10 cellular contexts compared by ENCODE assay signal in genomic region chr9:2800385-2801179, GRCh38. TPM values are rescaled to one million over a fixed set of nuclear protein-coding genes. Genes with fewer than 3 reads are reported as not detected.
DNase-seq lines count a peak whose midpoint lies in the region; ATAC-seq and TF ChIP-seq lines count a peak whose summit lies in the region.
"Had no signal": no experiment of that assay in that cellular context is flagged by ENCODE, and none has a peak within 500 bp of the region (broad histone marks: within the 10 kb centered on the region; RNA-seq: fewer than 3 reads in every experiment).

No MANE protein-coding gene starts in this region.

- peak overlapping the region; percentile 49 to 86 (median 64); a peak in 5 of 7 replicates for H3K27ac Mint-ChIP-seq in H9
- H3K27ac Mint-ChIP-seq: IgD-negative memory B cell, natural killer cell had no signal

- H2AFZ ChIP-seq in H9 (ENCODE audit: low read length) = no peak overlapping the region
- no peak overlapping the region for H2AFZ ChIP-seq in PC-3 (ENCODE audit: low read length)
- no peak overlapping the region for H2AFZ ChIP-seq in trophoblast cell (ENCODE audit: insufficient read depth, low read length, poor library complexity)

- no peak overlapping the region for H2BK15ac ChIP-seq in H9 (ENCODE audit: low read depth, low read length)

- no peaks in the 10 kb centered on the region for H3K27me3 ChIP-seq in H9 (ENCODE audit: insufficient read depth, low read length)
- H3K27me3 ChIP-seq in PC-3 (ENCODE audit: low read length) = no peaks in the 10 kb centered on the region
- no peaks in the 10 kb centered on the region for H3K27me3 ChIP-seq in trophoblast cell (ENCODE audit: insufficient read depth, low read length)

- no peak overlapping the region for H3T11ph ChIP-seq in H9 (ENCODE audit: low read length)

- H3K4me1 Mint-ChIP-seq in H9 = peaks cover 7 to 14% of the 10 kb centered on the region in 2 experiments
- H3K4me1 Mint-ChIP-seq: natural killer cell had no signal

- H3K4me3 Mint-ChIP-seq in H9 = no peak overlapping the region
- H3K4me3 Mint-ChIP-seq: natural killer cell had no signal

- H3K79me2 ChIP-seq in H9 (ENCODE audit: insufficient read depth, low read length) (no peaks in the 10 kb centered on the region), PC-3 (ENCODE audit: low read length) (no peaks in the 10 kb centered on the region), trophoblast cell (ENCODE audit: control insufficient read depth, insufficient read depth, low read length, poor library complexity) (no peaks in the 10 kb centered on the region)

- no peak overlapping the region for H3K56ac ChIP-seq in H9 (ENCODE audit: insufficient read length, low read depth, low read length)

- H3F3A ChIP-seq in PC-3 (ENCODE audit: low read length, unreplicated experiment) = no peaks in the 10 kb centered on the region

- no peak overlapping the region for H2BK120ac ChIP-seq in H9 (ENCODE audit: low read depth, low read length, poor library complexity, severe bottlenecking)
- no peak overlapping the region for H2BK120ac ChIP-seq in trophoblast cell (ENCODE audit: insufficient read depth, low read length, poor library complexity)

- no peak overlapping the region for H3K9ac ChIP-seq in H9 (ENCODE audit: extremely low read depth, insufficient read length, low read length)
- no peak overlapping the region for H3K9ac ChIP-seq in PC-3 (ENCODE audit: low read length)
- no peak overlapping the region for H3K9ac ChIP-seq in trophoblast cell (ENCODE audit: low read length)

- H4K8ac ChIP-seq in H9 (replicated peaks; ENCODE audit: insufficient read length, low read depth, low read length) (no peak overlapping the region), trophoblast cell (ENCODE audit: low read depth, low read length) (no peak overlapping the region)

- ATAC-seq in PC-3 = no peak
- ATAC-seq in GM21526 (IDR thresholded peaks at IDR 0.05; ENCODE audit: low FRiP score, unreplicated experiment) = no peak
- ATAC-seq: natural killer cell had no signal

- H3K36me3 ChIP-seq in PC-3 (ENCODE audit: low read depth, low read length) = peaks cover 57% of the 10 kb centered on the region
- peaks cover 7 to 25% of the 10 kb centered on the region in 2 experiments for H3K36me3 ChIP-seq in trophoblast cell (ENCODE audit: control insufficient read depth in 1 of 2, insufficient read depth in 2 of 2, low read length in 2 of 2)

- no peaks in the 10 kb centered on the region for H3K27me3 Mint-ChIP-seq in H9 (ENCODE audit: low read depth)
- H3K27me3 Mint-ChIP-seq: IgD-negative memory B cell had no signal

- DNase-seq in H9 (no peak), PC-3 (no peak), fibroblast of the aortic adventitia (ENCODE audit: low read depth) (peak; percentile 69), trophoblast cell (peak; percentile 33 to 63), amniotic stem cell (lab: John Stamatoyannopoulos, UW) (no peak), T1000 (lab: John Stamatoyannopoulos, UW) (no peak)
- DNase-seq: natural killer cell, RPMI8226 had no signal

- no peak overlapping the region for H3K4me2 ChIP-seq in H9 (ENCODE audit: insufficient read depth, insufficient read length, low read length)
- H3K4me2 ChIP-seq in PC-3 (ENCODE audit: low read length) = no peak overlapping the region
- no peak overlapping the region for H3K4me2 ChIP-seq in trophoblast cell (ENCODE audit: low read length)

- no peaks in the 10 kb centered on the region; a peak in 1 of 5 replicates for H3K9me3 Mint-ChIP-seq in H9
- H3K9me3 Mint-ChIP-seq: IgD-negative memory B cell, natural killer cell had no signal

- H3K9me2 ChIP-seq in PC-3 (replicated peaks; ENCODE audit: low read length) = no peaks in the 10 kb centered on the region

- H3K4ac ChIP-seq in H9 (ENCODE audit: low read depth, low read length) (no peak overlapping the region), trophoblast cell (ENCODE audit: low read depth, low read length) (no peak overlapping the region)

- peak; percentile 57 for TF ChIP-seq CTCF in H9 (conservative IDR thresholded peaks at IDR 0.05)
- TF ChIP-seq CTCF in PC-3 (conservative IDR thresholded peaks at IDR 0.05; ENCODE audit: low read depth, low read length) = 0 out of 2 replicates have a peak, but pooled peaks have one; percentile 26
- TF ChIP-seq CTCF in fibroblast of the aortic adventitia (IDR thresholded peaks at IDR 0.05; ENCODE audit: insufficient read depth, low read length) = peak; percentile 74

- H2BK5ac ChIP-seq in H9 (ENCODE audit: insufficient read length, low read length) (no peak overlapping the region), trophoblast cell (ENCODE audit: low read depth, low read length, poor library complexity) (no peak overlapping the region)

- H3K9me3 ChIP-seq in H9 (ENCODE audit: control insufficient read depth, low read depth, low read length) (no peaks in the 10 kb centered on the region), PC-3 (ENCODE audit: low read length) (no peaks in the 10 kb centered on the region), trophoblast cell (ENCODE audit: insufficient read depth, low read depth, low read length) (no peaks in the 10 kb centered on the region)

- no peak overlapping the region for H3K23ac ChIP-seq in H9 (ENCODE audit: insufficient read length, low read depth, low read length)
- peak overlapping the region; percentile 63 for H3K23ac ChIP-seq in trophoblast cell (ENCODE audit: low read length)

- H3K14ac ChIP-seq in H9 (ENCODE audit: insufficient read depth, low read length) (no peak overlapping the region), trophoblast cell (ENCODE audit: low read length) (no peak overlapping the region)

- H4K12ac ChIP-seq in trophoblast cell (ENCODE audit: low read depth, low read length) = no peak overlapping the region

- H3K18ac ChIP-seq in H9 (ENCODE audit: insufficient read length, low read depth, low read length) (no peak overlapping the region), trophoblast cell (ENCODE audit: low read length) (no peak overlapping the region)

- CTCF ChIA-PET in PC-3 (lab: Charles Lee) = no interaction called here

- intact Hi-C loops in PC-3 (cut with micrococcal nuclease) = no loop called here

- H2AK5ac ChIP-seq in H9 (ENCODE audit: insufficient read length, low read length) (no peak overlapping the region), trophoblast cell (ENCODE audit: low read length) (no peak overlapping the region)

- POLR2A ChIA-PET in PC-3 (lab: Charles Lee; ENCODE audit: unreplicated experiment) = no interaction called here

- H3K27ac ChIP-seq in H9 (ENCODE audit: insufficient read length, low read depth, low read length) (no peak overlapping the region), PC-3 (ENCODE audit: low read length) (no peak overlapping the region), trophoblast cell (ENCODE audit: low read depth, low read length) (no peak overlapping the region)

- no peak overlapping the region for H4K91ac ChIP-seq in H9 (ENCODE audit: insufficient read length, low read depth, low read length)
- no peak overlapping the region for H4K91ac ChIP-seq in trophoblast cell (ENCODE audit: low read depth, low read length)

- H3K4me3 ChIP-seq in PC-3 (ENCODE audit: low read length) (no peak overlapping the region), fibroblast of the aortic adventitia (ENCODE audit: low read depth, low read length) (no peak overlapping the region), trophoblast cell (ENCODE audit: low read depth, low read length) (no peak overlapping the region)

- H2BK12ac ChIP-seq in H9 (ENCODE audit: insufficient read length, low read depth, low read length) (no peak overlapping the region), trophoblast cell (ENCODE audit: low read length) (no peak overlapping the region)

- WGBS in H9 (ENCODE audit: extremely low coverage, insufficient read length, low lambda C conversion rate) = no CpG with 5 or more reads among the region's 6 CpGs
- no CpG with 5 or more reads among the region's 6 CpGs for WGBS in trophoblast cell (ENCODE audit: extremely low coverage, insufficient coverage, insufficient read length)

- H3K79me1 ChIP-seq in H9 (ENCODE audit: insufficient read depth, low read depth, low read length, poor library complexity, severe bottlenecking) = no peaks in the 10 kb centered on the region
- peaks cover 2% of the 10 kb centered on the region for H3K79me1 ChIP-seq in trophoblast cell (ENCODE audit: low read length)

- no peak overlapping the region for H2BK20ac ChIP-seq in H9 (ENCODE audit: low read depth, low read length, poor library complexity, severe bottlenecking)

- peaks cover 88 to 95% (median 93%) of the 10 kb centered on the region in 3 experiments for H3K36me3 Mint-ChIP-seq in H9 (ENCODE audit: insufficient read depth in 1 of 3, low read depth in 3 of 3)

- H4K20me1 ChIP-seq in H9 (ENCODE audit: control insufficient read depth, insufficient read depth, insufficient read length) = no peaks in the 10 kb centered on the region
- H4K20me1 ChIP-seq in PC-3 (ENCODE audit: low read length) = no peaks in the 10 kb centered on the region

- H3K4me1 ChIP-seq in H9 (ENCODE audit: insufficient read depth, low read length) (no peaks in the 10 kb centered on the region), PC-3 (ENCODE audit: insufficient read depth, low read length) (0 out of 2 replicates have a peak, but pooled peaks cover 8% of the 10 kb centered on the region), trophoblast cell (ENCODE audit: control insufficient read depth in 1 of 2, insufficient read depth in 2 of 2, low read length in 2 of 2) (peaks cover 3% of the 10 kb centered on the region in 2 experiments)

- H3K23me2 ChIP-seq in H9 (ENCODE audit: insufficient read length, low read depth, low read length, poor library complexity, severe bottlenecking) = no peaks in the 10 kb centered on the region

- no TSS peak for BruUV-seq in PC-3 (replicated peaks; lab: Mats Ljungman, UMichigan)

- H4K5ac ChIP-seq in H9 (ENCODE audit: insufficient read length, low read depth, low read length) = no peak overlapping the region

RNA-seq across cellular contexts. Expression of gene PUM3, which starts 43.3 kb away (rescaled TPM):
- 102 and 105 TPM in 2 replicates for total RNA-seq in H9 (2021)
- 34.4 and 45.5 TPM in 2 replicates for total RNA-seq in PC-3 (2014; rRNA removed)
- total RNA-seq in fibroblast of the aortic adventitia (ENCODE audit: low replicate concordance) = 46.4 and 118 TPM in 2 replicates
- polyA plus RNA-seq in trophoblast cell (2013) = 62.3 and 63.6 TPM in 2 replicates

Comparison
In these comparisons a context has a peak if more than half of its experiments do, and no peak if none do; other contexts are left out.
1. DNase-seq: peak in fibroblast of the aortic adventitia (single experiment) and trophoblast cell (2 of 2); none in H9 (single experiment), PC-3 (single experiment), amniotic stem cell (single experiment) and T1000 (single experiment).
2. Peak in every context shown above with its lines, with median percentiles within 50 percentile points of each other: CTCF ChIP-seq.